Comparison of ENCODE assay signal across 20 cellular contexts in genomic region chr6:53605543-53606235, GRCh38. TPM values are rescaled to one million over a fixed set of nuclear protein-coding genes. Genes with fewer than 3 reads are reported as not detected.
A peak's percentile ranks its signal among the peaks of the same experiment; 100 is the strongest.
DNase-seq lines count a peak whose midpoint lies in the region; ATAC-seq and TF ChIP-seq lines count a peak whose summit lies in the region.
"Had no signal": no experiment of that assay in that cellular context is flagged by ENCODE, and none has a peak within 500 bp of the region (broad histone marks: within the 10 kb centered on the region; RNA-seq: fewer than 3 reads in every experiment).

No MANE protein-coding gene starts in this region.

- peaks cover 27% of the 10 kb centered on the region for H3K4me1 Mint-ChIP-seq in Caco-2 (ENCODE audit: low read depth, unreplicated experiment)
- H3K4me1 Mint-ChIP-seq: CD4-positive, CD25-positive, alpha-beta regulatory T cell had no signal

- H3K9me3 Mint-ChIP-seq in Caco-2 (ENCODE audit: unreplicated experiment) = peaks cover 10% of the 10 kb centered on the region

- peaks cover 26% of the 10 kb centered on the region for H3K4me1 ChIP-seq in Caco-2
- no peaks in the 10 kb centered on the region for H3K4me1 ChIP-seq in NT2/D1 (ENCODE audit: insufficient read depth, insufficient read length)
- no peaks in the 10 kb centered on the region for H3K4me1 ChIP-seq in mesendoderm (ENCODE audit: control insufficient read depth, low read depth, low read length)
- H3K4me1 ChIP-seq in thyroid gland = peaks cover 1 to 3% of the 10 kb centered on the region in 2 donors
- H3K4me1 ChIP-seq: BE2C, HAP-1 had no signal

- H2BK5ac ChIP-seq in mesendoderm (ENCODE audit: low read length) = no peak overlapping the region

- H3K27ac Mint-ChIP-seq in Caco-2 (ENCODE audit: unreplicated experiment) = peak overlapping the region; percentile 87
- H3K27ac Mint-ChIP-seq: CD4-positive, CD25-positive, alpha-beta regulatory T cell had no signal

- POLR2A ChIA-PET in Caco-2 (lab: Charles Lee) = no interaction called here

- intact Hi-C loops in Caco-2 (cut with micrococcal nuclease; ENCODE audit: unreplicated experiment) (loop anchor here (1.0 kb wide), 2 partner anchors 10 to 29 kb away; no protein-coding TSS in a partner anchor), thyroid gland (cut with DNase I) (loop anchor here (10.0 kb wide), 1 partner anchor 51 kb away; no protein-coding TSS in a partner anchor)

- no peak overlapping the region for H4K8ac ChIP-seq in mesendoderm (ENCODE audit: low read depth, low read length)

- H3K27me3 Mint-ChIP-seq in Caco-2 (ENCODE audit: insufficient read depth, unreplicated experiment) = no peaks in the 10 kb centered on the region

- H3K4me3 Mint-ChIP-seq in Caco-2 (ENCODE audit: unreplicated experiment) = peak overlapping the region; percentile 38
- H3K4me3 Mint-ChIP-seq: CD4-positive, CD25-positive, alpha-beta regulatory T cell had no signal

- H3K36me3 ChIP-seq in Caco-2 (ENCODE audit: control insufficient read depth, insufficient read depth, low read length) (no peaks in the 10 kb centered on the region), NT2/D1 (ENCODE audit: insufficient read depth, insufficient read length, low read length) (no peaks in the 10 kb centered on the region), mesendoderm (ENCODE audit: control insufficient read depth, insufficient read depth, low read length) (no peaks in the 10 kb centered on the region), thyroid gland (no peaks in the 10 kb centered on the region)
- H3K36me3 ChIP-seq: BE2C, HAP-1 had no signal

- peaks cover 5% of the 10 kb centered on the region for H3K36me3 Mint-ChIP-seq in Caco-2 (ENCODE audit: insufficient read depth, unreplicated experiment)
- H3K36me3 Mint-ChIP-seq: CD4-positive, CD25-positive, alpha-beta regulatory T cell had no signal

- no peak overlapping the region for H3K23ac ChIP-seq in mesendoderm (ENCODE audit: low read length)

- H3K9ac ChIP-seq in NT2/D1 (ENCODE audit: insufficient read length, low read depth) = no peak overlapping the region
- H3K9ac ChIP-seq in mesendoderm (ENCODE audit: low read length) = no peak overlapping the region
- H3K9ac ChIP-seq: SK-N-SH had no signal

- H2BK15ac ChIP-seq in mesendoderm (replicated peaks; ENCODE audit: low read depth) = no peak overlapping the region

- DNase-seq in Caco-2 (peak; percentile 48 to 55), NT2/D1 (ENCODE audit: low read depth, low spot score) (peak; percentile 27), epithelial cell of esophagus (ENCODE audit: low read depth) (peak; percentile 70), mesendoderm (peak; percentile 89), epidermal melanocyte (ENCODE audit: insufficient read length, low spot score) (no peak), thyroid gland (no peak), NCI-H2107 treated with DMSO at 0.1 percent for 48 hours (lab: John Stamatoyannopoulos, UW; ENCODE audit: unreplicated experiment) (no peak)
- DNase-seq: BE2C; CD4-positive, CD25-positive, alpha-beta regulatory T cell; COR-L47; DMS153; IMR-90; NCI-H1417 treated with DMSO at 0.1 percent for 48 hours; NCI-H1930; NCI-H2171; SHP77 treated with DMSO at 0.1 percent for 48 hours had no signal

- no peak overlapping the region for H3K56ac ChIP-seq in mesendoderm (ENCODE audit: low read length)

- no peaks in the 10 kb centered on the region for H3K79me2 ChIP-seq in mesendoderm (ENCODE audit: control insufficient read depth, insufficient read depth, low read length)

- H3K9me3 ChIP-seq in Caco-2 = no peaks in the 10 kb centered on the region
- H3K9me3 ChIP-seq in NT2/D1 (ENCODE audit: insufficient read depth, low read length) = no peaks in the 10 kb centered on the region
- no peaks in the 10 kb centered on the region for H3K9me3 ChIP-seq in thyroid gland
- H3K9me3 ChIP-seq: BE2C, HAP-1, SK-N-SH had no signal

- H3K18ac ChIP-seq in mesendoderm (ENCODE audit: low read length) = no peak overlapping the region

- no peak overlapping the region for H3K4ac ChIP-seq in mesendoderm (ENCODE audit: low read depth, low read length)

- H3K79me1 ChIP-seq in mesendoderm (ENCODE audit: low read length) = no peaks in the 10 kb centered on the region

- H3K27me3 ChIP-seq in Caco-2 (replicated peaks; ENCODE audit: control insufficient read depth, insufficient read depth, low read length) = no peaks in the 10 kb centered on the region
- H3K27me3 ChIP-seq in NT2/D1 (ENCODE audit: insufficient read depth, insufficient read length) = no peaks in the 10 kb centered on the region
- no peaks in the 10 kb centered on the region for H3K27me3 ChIP-seq in mesendoderm (ENCODE audit: insufficient read depth, low read length, poor library complexity)
- no peaks in the 10 kb centered on the region for H3K27me3 ChIP-seq in thyroid gland
- H3K27me3 ChIP-seq: BE2C had no signal

- H3K4me2 ChIP-seq in mesendoderm (ENCODE audit: low read length) = no peak overlapping the region
- H3K4me2 ChIP-seq: SK-N-SH had no signal

- no peak overlapping the region for H2BK120ac ChIP-seq in mesendoderm (ENCODE audit: low read depth, low read length)

- no TSS peak for BruUV-seq in Caco-2 (replicated peaks; lab: Mats Ljungman, UMichigan)

- WGBS in mesendoderm (ENCODE audit: extremely low coverage, insufficient coverage, low lambda C conversion rate) = no CpG with 5 or more reads among the region's 3 CpGs
- WGBS in thyroid gland, 2 donors = 79 to 80% methylated on average over 3 of the region's 3 CpGs

- H3K4me3 ChIP-seq in Caco-2 (ENCODE audit: low read depth, low read length) (no peak overlapping the region), NT2/D1 (ENCODE audit: insufficient read length, low read depth) (no peak overlapping the region), epithelial cell of esophagus (ENCODE audit: low read length) (no peak overlapping the region), mesendoderm (ENCODE audit: low read length) (no peak overlapping the region), thyroid gland (replicated peaks in 1 of 3) (no peak overlapping the region)
- H3K4me3 ChIP-seq: HAP-1 had no signal

- CTCF ChIA-PET in Caco-2 (lab: Charles Lee) = interaction anchor here (1.0 kb wide), 1 partner anchor 46 kb away, joined by 3 read pairs; no protein-coding TSS in a partner anchor

- ATAC-seq in GM19397 (IDR thresholded peaks at IDR 0.05; ENCODE audit: unreplicated experiment) = no peak

- TF ChIP-seq CTCF in Caco-2 (IDR thresholded peaks at IDR 0.05; ENCODE audit: insufficient read depth in 1 of 2, low read depth in 1 of 2, low read length in 1 of 2, severe bottlenecking in 1 of 2, unreplicated experiment in 1 of 2) (no peak), epithelial cell of esophagus (IDR thresholded peaks at IDR 0.05; ENCODE audit: insufficient read depth, low read depth, low read length, missing control alignments) (no peak), thyroid gland (IDR thresholded peaks at IDR 0.05) (no peak)

- H2AK5ac ChIP-seq in mesendoderm (ENCODE audit: low read length) = no peak overlapping the region

- no peak overlapping the region for H4K5ac ChIP-seq in mesendoderm (ENCODE audit: low read length)

- TF ChIP-seq POLR2A in thyroid gland (IDR thresholded peaks at IDR 0.05) = no peak

- H3K27ac ChIP-seq in mesendoderm (ENCODE audit: low read depth, low read length) = no peak overlapping the region
- H3K27ac ChIP-seq in thyroid gland = no peak overlapping the region

RNA-seq across cellular contexts. Expression of gene KLHL31, which starts 59.9 kb away (rescaled TPM):
- total RNA-seq in Caco-2 (2022) = 1.00 and 1.0 TPM in 2 replicates
- polyA plus RNA-seq in mesendoderm (2013, experiment 1 of 2) = 0.11 TPM
- 0.11 TPM for polyA plus RNA-seq in mesendoderm (2013, experiment 2 of 2)
- total RNA-seq in thyroid gland = 1 to 10 TPM in 2 of 4 donors, under 1 TPM in 2; 0.54 to 1.6 (median 1.0) TPM
- total RNA-seq: CD4-positive, CD25-positive, alpha-beta regulatory T cell; IMR-90; RPMI7951 had no signal
- polyA plus RNA-seq: CD4-positive, CD25-positive, alpha-beta regulatory T cell; SK-N-SH had no signal

Comparison
In these comparisons a context has a peak if more than half of its experiments do, and no peak if none do; other contexts are left out.
1. DNase-seq: peak in Caco-2 (2 of 2), NT2/D1 (single experiment), epithelial cell of esophagus (single experiment) and mesendoderm (single experiment); none in epidermal melanocyte (single experiment), thyroid gland (0 of 2) and NCI-H2107 treated with DMSO at 0.1 percent for 48 hours (single experiment).